In the genomic region with DNA sequence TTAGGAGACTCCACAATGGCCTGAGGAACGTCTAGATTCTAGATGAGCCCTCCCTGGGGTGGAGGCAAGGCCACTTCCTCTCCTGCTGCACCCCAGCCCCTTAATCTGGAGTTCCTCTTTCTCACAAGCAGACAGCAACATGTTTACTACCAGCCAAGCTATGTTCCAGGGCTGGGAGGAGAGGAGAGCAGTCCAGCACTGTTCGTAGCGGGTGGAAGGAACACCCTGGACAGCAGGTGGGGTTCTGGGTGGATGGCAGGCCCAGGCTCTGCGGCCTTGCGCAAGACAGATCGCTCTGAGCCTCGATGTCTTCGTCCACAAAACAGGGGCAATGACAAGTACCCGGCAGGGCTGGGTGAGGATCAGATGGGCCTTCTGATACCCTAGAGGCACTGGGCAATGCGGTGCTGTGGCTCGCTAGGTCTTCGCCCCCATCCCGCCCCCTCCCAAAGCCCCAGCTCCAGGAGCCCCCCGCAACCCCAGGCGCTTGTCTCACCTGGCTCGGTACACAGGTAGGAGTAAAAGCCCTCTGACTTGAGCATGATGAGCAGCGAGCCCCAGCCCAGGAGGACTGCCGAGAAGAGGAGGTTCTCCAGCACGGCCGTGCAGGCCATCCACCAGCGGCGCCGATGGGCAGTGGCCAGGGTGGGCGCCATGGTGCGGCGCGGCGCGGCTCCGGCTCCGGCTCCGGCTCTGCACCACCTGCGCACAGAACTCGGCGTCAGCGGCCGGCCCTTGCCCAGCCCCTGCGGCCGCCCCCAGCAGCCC, we compare ENCODE assay signal across 8 cellular contexts. TPM values are rescaled to one million over a fixed set of nuclear protein-coding genes. Genes with fewer than 3 reads are reported as not detected.
DNase-seq lines count a peak whose midpoint lies in the region; ATAC-seq and TF ChIP-seq lines count a peak whose summit lies in the region.

No MANE protein-coding gene starts in this region.

- no peak overlapping the region for H2AK5ac ChIP-seq in trophoblast cell (ENCODE audit: low read length)

- peaks cover 40% of the 10 kb centered on the region for H3K27me3 ChIP-seq in A673 (replicated peaks; ENCODE audit: insufficient read depth, low read depth, low read length, poor library complexity)
- no peaks in the 10 kb centered on the region for H3K27me3 ChIP-seq in trophoblast cell (ENCODE audit: insufficient read depth, low read length)

- H3K79me1 ChIP-seq in trophoblast cell (ENCODE audit: low read length) = peaks cover 19% of the 10 kb centered on the region

- H4K91ac ChIP-seq in trophoblast cell (ENCODE audit: low read depth, low read length) = peak overlapping the region; percentile 81

- peak overlapping the region; percentile 34 for H4K8ac ChIP-seq in trophoblast cell (ENCODE audit: low read depth, low read length)

- no peak overlapping the region for H2BK12ac ChIP-seq in trophoblast cell (ENCODE audit: low read length)

- no peaks in the 10 kb centered on the region for H3K9me3 ChIP-seq in A673 (ENCODE audit: low read depth, low read length, poor library complexity, severe bottlenecking)
- H3K9me3 ChIP-seq in trophoblast cell (ENCODE audit: insufficient read depth, low read depth, low read length) = peaks cover 2% of the 10 kb centered on the region

- H3K27ac ChIP-seq in A673 (ENCODE audit: low read depth, low read length, poor library complexity, severe bottlenecking) = no peak overlapping the region
- H3K27ac ChIP-seq in trophoblast cell (ENCODE audit: low read depth, low read length) = no peak overlapping the region

- H4K12ac ChIP-seq in trophoblast cell (ENCODE audit: low read depth, low read length) = no peak overlapping the region

- H3K23ac ChIP-seq in trophoblast cell (ENCODE audit: low read length) = no peak overlapping the region

- peak overlapping the region; percentile 38 for H3K14ac ChIP-seq in trophoblast cell (ENCODE audit: low read length)

- intact Hi-C loops in A673 (cut with micrococcal nuclease; ENCODE audit: unreplicated experiment) = no loop called here

- H2BK5ac ChIP-seq in trophoblast cell (ENCODE audit: low read depth, low read length, poor library complexity) = no peak overlapping the region

- no peak overlapping the region for H2BK120ac ChIP-seq in trophoblast cell (ENCODE audit: insufficient read depth, low read length, poor library complexity)

- CTCF ChIA-PET in A673 (lab: Charles Lee) = no interaction called here

- peak overlapping the region; percentile 99 for H3K4me2 ChIP-seq in trophoblast cell (ENCODE audit: low read length)

- DNase-seq in A673 (ENCODE audit: low spot score) = no peak
- peak; percentile 54 for DNase-seq in UCSD-AML1 (lab: John Stamatoyannopoulos, UW; ENCODE audit: unreplicated experiment)
- no peak for DNase-seq in foreskin fibroblast
- peak in 1 of 2 donors; percentile 10 for DNase-seq in trophoblast cell
- DNase-seq in HuH-7 (ENCODE audit: low spot score) = no peak

- no CpG with 5 or more reads among the region's 39 CpGs for WGBS in trophoblast cell (ENCODE audit: extremely low coverage, insufficient coverage, insufficient read length)

- peak overlapping the region; percentile 4 for H3K9ac ChIP-seq in trophoblast cell (ENCODE audit: low read length)

- H3K4me1 ChIP-seq in A673 (ENCODE audit: insufficient read depth, low read length, poor library complexity, severe bottlenecking) (peaks cover 9% of the 10 kb centered on the region), trophoblast cell (ENCODE audit: control insufficient read depth in 1 of 2, insufficient read depth in 2 of 2, low read length in 2 of 2) (peaks cover 6 to 14% of the 10 kb centered on the region in 2 experiments)

- H3K18ac ChIP-seq in trophoblast cell (ENCODE audit: low read length) = peak overlapping the region; percentile 56

- peak overlapping the region; percentile 54 for H3K4me3 ChIP-seq in A673 (ENCODE audit: low read depth, low read length, poor library complexity, severe bottlenecking)
- peak overlapping the region; percentile 60 to 64 for H3K4me3 ChIP-seq in foreskin fibroblast (ENCODE audit: low read depth in 1 of 2, low read length in 2 of 2)
- peak overlapping the region; percentile 70 for H3K4me3 ChIP-seq in trophoblast cell (ENCODE audit: low read depth, low read length)

- POLR2A ChIA-PET in A673 (lab: Charles Lee; ENCODE audit: low non-redundant PET) = interaction anchor here (0.6 kb wide), 1 partner anchor 8 kb away, joined by 11 read pairs; no protein-coding TSS in a partner anchor

- TF ChIP-seq CTCF in A673 (conservative IDR thresholded peaks at IDR 0.05; ENCODE audit: low read depth, low read length) (no peak), foreskin fibroblast (IDR thresholded peaks at IDR 0.05; ENCODE audit: low read depth, low read length) (no peak)

- peak overlapping the region; percentile 50 for H2AFZ ChIP-seq in trophoblast cell (ENCODE audit: insufficient read depth, low read length, poor library complexity)

- H3K4ac ChIP-seq in trophoblast cell (ENCODE audit: low read depth, low read length) = no peak overlapping the region

- no peaks in the 10 kb centered on the region for H3K36me3 ChIP-seq in A673 (ENCODE audit: insufficient read depth, low read length, poor library complexity, severe bottlenecking)
- H3K36me3 ChIP-seq in trophoblast cell (ENCODE audit: control insufficient read depth in 1 of 2, insufficient read depth in 2 of 2, low read length in 2 of 2) = peaks cover 0 to 7% of the 10 kb centered on the region in 2 experiments

- no TSS peak for BruUV-seq in A673 (replicated peaks; lab: Mats Ljungman, UMichigan)

- ATAC-seq in GM19452 (IDR thresholded peaks at IDR 0.05; ENCODE audit: unreplicated experiment) = peak; percentile 10
- no peak for ATAC-seq in HG02870 (IDR thresholded peaks at IDR 0.05; ENCODE audit: unreplicated experiment)
- ATAC-seq in GM21360 (IDR thresholded peaks at IDR 0.05; ENCODE audit: unreplicated experiment) = no peak

- H3K79me2 ChIP-seq in trophoblast cell (ENCODE audit: control insufficient read depth, insufficient read depth, low read length, poor library complexity) = peaks cover 3% of the 10 kb centered on the region

RNA-seq across cellular contexts. Expression of a gene that starts 1.2 kb away (rescaled TPM):
- 0.06 and 1.2 TPM in 2 replicates for total RNA-seq in A673 (2021)
- 96.8 and 110 TPM in 2 replicates for polyA plus RNA-seq in trophoblast cell (2013)

RNA-seq across cellular contexts. Expression of a gene that starts 18.1 kb away (rescaled TPM):
- 0.24 TPM in 1 of 2 replicates, not detected in the other for total RNA-seq in A673 (2021)
- 0.78 and 0.82 TPM in 2 replicates for polyA plus RNA-seq in trophoblast cell (2013)

RNA-seq across cellular contexts. Expression of a gene that starts 22.3 kb away (rescaled TPM):
- 0.73 and 1.6 TPM in 2 replicates for total RNA-seq in A673 (2021)
- polyA plus RNA-seq in trophoblast cell (2013) = 6.9 and 7.3 TPM in 2 replicates

RNA-seq across cellular contexts. Expression of a gene that starts 57.3 kb away (rescaled TPM):
- 439 and 450 TPM in 2 replicates for total RNA-seq in A673 (2021)
- 142 and 147 TPM in 2 replicates for polyA plus RNA-seq in trophoblast cell (2013)
